Comparison of ENCODE assay signal across 17 cellular contexts in the genomic region with DNA sequence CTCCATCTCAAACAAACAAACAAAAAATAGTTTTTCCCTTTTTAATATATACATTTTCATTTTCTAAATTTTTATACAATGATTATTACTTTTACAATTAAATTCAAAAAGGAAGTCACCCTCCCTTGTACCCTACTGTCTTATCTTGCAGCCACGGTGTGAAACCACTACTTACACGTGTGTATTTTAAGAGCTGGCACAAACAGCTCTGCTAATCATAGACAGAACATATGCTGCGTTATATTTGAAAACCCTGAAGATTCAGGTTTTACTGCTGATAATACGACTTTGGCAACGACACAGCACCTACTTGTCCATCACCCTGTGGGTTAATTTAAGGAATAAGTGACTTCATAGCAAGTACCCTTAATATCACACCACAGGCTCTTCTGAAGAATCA. TPM values are rescaled to one million over a fixed set of nuclear protein-coding genes. Genes with fewer than 3 reads are reported as not detected.
DNase-seq lines count a peak whose midpoint lies in the region; ATAC-seq lines count a peak whose summit lies in the region.
"Had no signal": no experiment of that assay in that cellular context is flagged by ENCODE, and none has a peak within 500 bp of the region (broad histone marks: within the 10 kb centered on the region; RNA-seq: fewer than 3 reads in every experiment).

No MANE protein-coding gene starts in this region.

- H3K9me3 ChIP-seq in T-helper 17 cell (ENCODE audit: control insufficient read depth, low read length, poor library complexity, severe bottlenecking): no peaks in the 10 kb centered on the region
- H3K9me3 ChIP-seq: BLaER1 treated with 17β-estradiol and CSF1 and Interleukin-3, amounts not matched to agents 10 nM and 100 nM had no signal

- H3K36me3 Mint-ChIP-seq in T-helper 17 cell (ENCODE audit: low read depth): peaks cover 3% of the 10 kb centered on the region
- peaks cover 53% of the 10 kb centered on the region for H3K36me3 Mint-ChIP-seq in effector memory CD8-positive, alpha-beta T cell (ENCODE audit: insufficient read depth)
- peaks cover 5% of the 10 kb centered on the region for H3K36me3 Mint-ChIP-seq in natural killer cell treated with Interleukin-12 subunit alpha and Interleukin-12 subunit beta and Interleukin-15 and Interleukin-18, amount 100 ng/mL, for 72 hours
- H3K36me3 Mint-ChIP-seq: IgD-negative memory B cell had no signal

- H3K4me1 Mint-ChIP-seq in T-helper 17 cell: peaks cover 12% of the 10 kb centered on the region
- peaks cover 15 to 23% of the 10 kb centered on the region in 2 donors for H3K4me1 Mint-ChIP-seq in effector memory CD8-positive, alpha-beta T cell (ENCODE audit: low read depth in 2 of 2)
- H3K4me1 Mint-ChIP-seq in natural killer cell treated with Interleukin-12 subunit alpha and Interleukin-12 subunit beta and Interleukin-15 and Interleukin-18, amount 100 ng/mL, for 72 hours (ENCODE audit: low read depth in 2 of 2): peaks cover 29 to 32% of the 10 kb centered on the region in 2 donors

- H3K4me3 Mint-ChIP-seq in T-helper 17 cell: no peak overlapping the region
- peak overlapping the region; percentile 64 to 75 for H3K4me3 Mint-ChIP-seq in effector memory CD8-positive, alpha-beta T cell
- peak overlapping the region; percentile 44 for H3K4me3 Mint-ChIP-seq in natural killer cell treated with Interleukin-12 subunit alpha and Interleukin-12 subunit beta and Interleukin-15 and Interleukin-18, amount 100 ng/mL, for 72 hours

- ATAC-seq in T-helper 17 cell (no peak), GM18909 (IDR thresholded peaks at IDR 0.05; ENCODE audit: poor library complexity, unreplicated experiment) (no peak)
- ATAC-seq in effector memory CD8-positive, alpha-beta T cell (replicated peaks): peak; percentile 98
- ATAC-seq in natural killer cell treated with Interleukin-12 subunit alpha and Interleukin-12 subunit beta and Interleukin-15 and Interleukin-18, amount 100 ng/mL, for 72 hours: no peak
- ATAC-seq in activated CD4-positive, CD25-positive, alpha-beta regulatory T cell treated with anti-CD3 and anti-CD28 coated beads, Interleukin-2, amount 50 U/mL, for 24 hours: no peak
- ATAC-seq: SK-N-SH treated with all-trans-retinoic acid at 6 μM for 48 hours had no signal

- no peaks in the 10 kb centered on the region for H3K27me3 Mint-ChIP-seq in T-helper 17 cell
- no peaks in the 10 kb centered on the region for H3K27me3 Mint-ChIP-seq in effector memory CD8-positive, alpha-beta T cell
- no peaks in the 10 kb centered on the region for H3K27me3 Mint-ChIP-seq in natural killer cell treated with Interleukin-12 subunit alpha and Interleukin-12 subunit beta and Interleukin-15 and Interleukin-18, amount 100 ng/mL, for 72 hours
- H3K27me3 Mint-ChIP-seq: IgD-negative memory B cell had no signal

- no peaks in the 10 kb centered on the region for H3K9me3 Mint-ChIP-seq in effector memory CD8-positive, alpha-beta T cell
- no peaks in the 10 kb centered on the region for H3K9me3 Mint-ChIP-seq in natural killer cell treated with Interleukin-12 subunit alpha and Interleukin-12 subunit beta and Interleukin-15 and Interleukin-18, amount 100 ng/mL, for 72 hours
- H3K9me3 Mint-ChIP-seq: IgD-negative memory B cell had no signal

- peak in 69 of 76 experiments; percentile 17 to 98 (median 77) for DNase-seq in HUDEP-2 (lab: John Stamatoyannopoulos, UW; ENCODE audit: unreplicated experiment in 76 of 76)
- DNase-seq in T-helper 17 cell: no peak
- peak in 1 of 3 experiments; percentile 9 for DNase-seq in effector memory CD8-positive, alpha-beta T cell
- no peak for DNase-seq in natural killer cell treated with Interleukin-12 subunit alpha and Interleukin-12 subunit beta and Interleukin-15 and Interleukin-18, amount 100 ng/mL, for 72 hours (ENCODE audit: low spot score)
- DNase-seq in cerebellar cortex (ENCODE audit: low spot score): no peak
- DNase-seq: DMS79, H7, NCI-H1092 treated with DMSO at 0.1 percent for 48 hours, NCI-H510A, NCI-H748 treated with DMSO at 0.1 percent for 48 hours, RPMI8226, SIG-M5 had no signal

- H3K27ac Mint-ChIP-seq in T-helper 17 cell: peak overlapping the region; percentile 45
- peak overlapping the region; percentile 60 to 78 for H3K27ac Mint-ChIP-seq in effector memory CD8-positive, alpha-beta T cell
- H3K27ac Mint-ChIP-seq in natural killer cell treated with Interleukin-12 subunit alpha and Interleukin-12 subunit beta and Interleukin-15 and Interleukin-18, amount 100 ng/mL, for 72 hours: peak overlapping the region; percentile 60 to 69

RNA-seq across cellular contexts. Expression of gene ANKRD61, which starts 1.0 kb away (rescaled TPM):
- not detected for total RNA-seq in T-helper 17 cell
- total RNA-seq in natural killer cell treated with Interleukin-12 subunit alpha and Interleukin-12 subunit beta and Interleukin-15 and Interleukin-18, amount 100 ng/mL, for 72 hours: not detected

RNA-seq across cellular contexts. Expression of gene AIMP2, which starts 23.1 kb away (rescaled TPM):
- total RNA-seq in T-helper 17 cell: 1 to 10 TPM; 7.2 to 8.1 TPM
- total RNA-seq in natural killer cell treated with Interleukin-12 subunit alpha and Interleukin-12 subunit beta and Interleukin-15 and Interleukin-18, amount 100 ng/mL, for 72 hours: 10 to 100 TPM; 38.6 to 74.8 TPM

RNA-seq across cellular contexts. Expression of gene PMS2, which starts 23.3 kb away (rescaled TPM):
- 10 to 100 TPM; 11.3 to 11.6 TPM for total RNA-seq in T-helper 17 cell
- 10 to 100 TPM; 14.6 to 20.0 TPM for total RNA-seq in natural killer cell treated with Interleukin-12 subunit alpha and Interleukin-12 subunit beta and Interleukin-15 and Interleukin-18, amount 100 ng/mL, for 72 hours

RNA-seq across cellular contexts. Expression of gene EIF2AK1, which starts 26.8 kb away (rescaled TPM):
- 100 to 1,000 TPM in 1 of 2 donors, 10 to 100 TPM in 1; 62.1 to 116 TPM for total RNA-seq in T-helper 17 cell
- 100 to 1,000 TPM in 1 of 2 donors, 10 to 100 TPM in 1; 81.9 to 103 TPM for total RNA-seq in natural killer cell treated with Interleukin-12 subunit alpha and Interleukin-12 subunit beta and Interleukin-15 and Interleukin-18, amount 100 ng/mL, for 72 hours

Comparison
In these comparisons a context has a peak if more than half of its experiments do, and no peak if none do; other contexts are left out.
1. DNase-seq: peak in HUDEP-2 (69 of 76); none in T-helper 17 cell (0 of 3), natural killer cell treated with Interleukin-12 subunit alpha and Interleukin-12 subunit beta and Interleukin-15 and Interleukin-18, amount 100 ng/mL, for 72 hours (single experiment) and cerebellar cortex (single experiment).
2. RNA of gene AIMP2, which starts 23.1 kb away (total RNA-seq): 38.6 to 74.8 TPM in natural killer cell treated with Interleukin-12 subunit alpha and Interleukin-12 subunit beta and Interleukin-15 and Interleukin-18, amount 100 ng/mL, for 72 hours; 7.2 to 8.1 TPM in T-helper 17 cell; every median in the first group is over 4 times any median in the second.
3. Peak in every context shown above with its lines, with median percentiles within 50 percentile points of each other: H3K27ac Mint-ChIP-seq.